16 cellular contexts compared by ENCODE assay signal in the genomic region with DNA sequence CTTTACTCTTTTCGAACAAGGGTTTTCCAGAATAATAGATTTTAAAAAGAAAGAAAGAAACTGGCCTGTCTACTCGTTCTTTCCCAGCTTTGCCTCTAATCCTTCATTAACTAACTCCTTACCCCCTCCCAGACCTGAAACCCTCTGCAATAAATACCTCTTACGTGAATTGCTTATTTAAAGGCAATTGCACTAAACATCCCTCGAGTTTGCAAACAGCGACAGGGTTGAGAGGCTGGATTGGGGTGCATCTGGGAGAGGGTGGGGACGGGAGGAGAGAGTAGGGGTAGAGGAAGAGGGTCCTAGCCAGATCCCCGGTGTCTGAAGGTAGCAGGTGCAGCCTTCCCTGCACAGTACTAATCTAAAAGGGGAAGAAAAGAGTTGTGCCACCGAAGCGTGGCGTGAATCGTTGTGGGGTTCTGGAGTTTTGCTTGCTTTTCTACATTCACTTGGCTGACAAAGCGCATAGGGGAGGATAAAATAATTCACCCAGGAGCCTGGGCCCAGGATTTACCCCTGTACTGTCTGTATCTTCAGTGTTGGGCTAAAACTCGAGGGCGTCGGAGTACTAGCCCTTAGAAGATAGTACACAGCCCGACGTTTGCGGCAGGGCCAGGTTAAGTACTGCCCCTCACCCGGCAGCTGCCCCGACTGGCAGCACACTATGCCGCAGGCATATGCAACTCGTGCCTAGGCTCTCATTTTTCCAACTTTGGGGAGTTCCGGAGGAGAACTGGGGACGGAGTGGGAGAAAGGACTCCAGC. TPM values are rescaled to one million over a fixed set of nuclear protein-coding genes. Genes with fewer than 3 reads are reported as not detected.
A peak's percentile ranks its signal among the peaks of the same experiment; 100 is the strongest.
DNase-seq lines count a peak whose midpoint lies in the region; ATAC-seq and TF ChIP-seq lines count a peak whose summit lies in the region.
"Had no signal": no experiment of that assay in that cellular context is flagged by ENCODE, and none has a peak within 500 bp of the region (broad histone marks: within the 10 kb centered on the region; RNA-seq: fewer than 3 reads in every experiment).

No MANE protein-coding gene starts in this region.

- no peaks in the 10 kb centered on the region for H4K20me1 ChIP-seq in hepatocyte (ENCODE audit: insufficient read depth, poor library complexity, severe bottlenecking)

- peak overlapping the region; percentile 80 for H3K4me2 ChIP-seq in hepatocyte

- WGBS in hepatocyte (ENCODE audit: low lambda C conversion rate, missing lambda C conversion rate) = 20% methylated on average over 24 of the region's 24 CpGs
- WGBS in spleen, 5 donors = 8 to 14% (median 10%) methylated on average over 23 to 24 of the region's 24 CpGs

- no peaks in the 10 kb centered on the region for H3K27me3 ChIP-seq in WERI-Rb-1 (ENCODE audit: insufficient read depth, low read depth, severe bottlenecking)
- H3K27me3 ChIP-seq in hepatocyte = peaks cover 99% of the 10 kb centered on the region
- H3K27me3 ChIP-seq in spleen (replicated peaks in 1 of 7) = peaks cover 20 to 100% (median 95%) of the 10 kb centered on the region in 7 donors

- no peak for TF ChIP-seq POLR2A in spleen (IDR thresholded peaks at IDR 0.05)

- ATAC-seq in activated CD8-positive, alpha-beta T cell treated with anti-CD3 and anti-CD28 coated beads for 36 hours = no peak
- no peak for ATAC-seq in activated CD8-positive, alpha-beta T cell treated with anti-CD3 and anti-CD28 coated beads, Interleukin-2, amount 10 ng/mL, durations not matched to agents 7 days and 5 days
- no peak for ATAC-seq in HG02938 (IDR thresholded peaks at IDR 0.05; ENCODE audit: unreplicated experiment)
- ATAC-seq: left lung had no signal

- H3K9me3 ChIP-seq in WERI-Rb-1 (ENCODE audit: severe bottlenecking) (no peaks in the 10 kb centered on the region), hepatocyte (ENCODE audit: low read depth) (no peaks in the 10 kb centered on the region), spleen (peaks cover 0 to 12% (median 0%) of the 10 kb centered on the region in 8 donors)
- H3K9me3 ChIP-seq: left lung, thyroid gland had no signal

- H3K79me2 ChIP-seq in hepatocyte = no peaks in the 10 kb centered on the region

- H3K27ac Mint-ChIP-seq in activated CD8-positive, alpha-beta T cell treated with anti-CD3 and anti-CD28 coated beads for 36 hours = no peak overlapping the region
- H3K27ac Mint-ChIP-seq in activated CD8-positive, alpha-beta T cell treated with anti-CD3 and anti-CD28 coated beads, Interleukin-2, amount 10 ng/mL, durations not matched to agents 7 days and 5 days = no peak overlapping the region

- H3K36me3 Mint-ChIP-seq in activated CD8-positive, alpha-beta T cell treated with anti-CD3 and anti-CD28 coated beads for 36 hours (ENCODE audit: low read depth) = no peaks in the 10 kb centered on the region
- peaks cover 5% of the 10 kb centered on the region for H3K36me3 Mint-ChIP-seq in activated CD8-positive, alpha-beta T cell treated with anti-CD3 and anti-CD28 coated beads, Interleukin-2, amount 10 ng/mL, durations not matched to agents 7 days and 5 days (ENCODE audit: low read depth)

- H3K9me3 Mint-ChIP-seq in activated CD8-positive, alpha-beta T cell treated with anti-CD3 and anti-CD28 coated beads for 36 hours = peaks cover 5% of the 10 kb centered on the region
- peaks cover 8% of the 10 kb centered on the region for H3K9me3 Mint-ChIP-seq in activated CD8-positive, alpha-beta T cell treated with anti-CD3 and anti-CD28 coated beads, Interleukin-2, amount 10 ng/mL, durations not matched to agents 7 days and 5 days (ENCODE audit: insufficient read depth)

- POLR2A ChIA-PET in activated CD8-positive, alpha-beta T cell treated with anti-CD3 and anti-CD28 coated beads for 36 hours (lab: Charles Lee) = no interaction called here
- POLR2A ChIA-PET in activated CD8-positive, alpha-beta T cell treated with anti-CD3 and anti-CD28 coated beads, Interleukin-2, amount 10 ng/mL, durations not matched to agents 7 days and 5 days (lab: Charles Lee) = no interaction called here

- no peak for DNase-seq in activated CD8-positive, alpha-beta T cell treated with anti-CD3 and anti-CD28 coated beads for 36 hours
- DNase-seq in activated CD8-positive, alpha-beta T cell treated with anti-CD3 and anti-CD28 coated beads, Interleukin-2, amount 10 ng/mL, durations not matched to agents 7 days and 5 days = no peak
- DNase-seq in WERI-Rb-1 = peak; percentile 52
- no peak for DNase-seq in hepatocyte (ENCODE audit: low spot score)
- DNase-seq in spleen = peak; percentile 47
- DNase-seq in stimulated activated CD8-positive, alpha-beta memory T cell treated with anti-CD3 and anti-CD28 coated beads, Interleukin-4, amount 100 ng/mL, for 48 hours = no peak
- DNase-seq in stimulated activated CD4-positive, alpha-beta T cell treated with anti-CD3 and anti-CD28 coated beads, Interleukin-15, amount 100 ng/mL, for 24 hours = no peak
- DNase-seq: dermis blood vessel endothelial cell, hypothalamus, Kasumi-1, left lung, NCI-H1417, thyroid gland had no signal

- TF ChIP-seq CTCF in activated CD8-positive, alpha-beta T cell treated with anti-CD3 and anti-CD28 coated beads for 36 hours (IDR thresholded peaks at IDR 0.05) = no peak
- no peak for TF ChIP-seq CTCF in WERI-Rb-1 (IDR thresholded peaks at IDR 0.05; ENCODE audit: low read depth, low read length)
- TF ChIP-seq CTCF in hepatocyte (IDR thresholded peaks at IDR 0.05; ENCODE audit: poor library complexity) = no peak
- TF ChIP-seq CTCF in spleen (IDR thresholded peaks at IDR 0.05 in 8 of 11, conservative IDR thresholded peaks at IDR 0.05 in 3 of 11) = no peak

- H3K4me1 ChIP-seq in hepatocyte (ENCODE audit: insufficient read depth) = peaks cover 17% of the 10 kb centered on the region
- peaks cover 16 to 65% (median 46%) of the 10 kb centered on the region in 6 donors for H3K4me1 ChIP-seq in spleen

- peaks cover 82% of the 10 kb centered on the region for H3K27me3 Mint-ChIP-seq in activated CD8-positive, alpha-beta T cell treated with anti-CD3 and anti-CD28 coated beads for 36 hours
- peaks cover 85% of the 10 kb centered on the region for H3K27me3 Mint-ChIP-seq in activated CD8-positive, alpha-beta T cell treated with anti-CD3 and anti-CD28 coated beads, Interleukin-2, amount 10 ng/mL, durations not matched to agents 7 days and 5 days (ENCODE audit: low read depth)

- peak overlapping the region; percentile 99 for H3K27ac ChIP-seq in WERI-Rb-1
- no peak overlapping the region for H3K27ac ChIP-seq in hepatocyte
- no peak overlapping the region for H3K27ac ChIP-seq in spleen
- H3K27ac ChIP-seq: left lung, thyroid gland had no signal

- peaks cover 34% of the 10 kb centered on the region for H3K36me3 ChIP-seq in WERI-Rb-1
- H3K36me3 ChIP-seq in hepatocyte (replicated peaks; ENCODE audit: insufficient read depth, low read depth) = no peaks in the 10 kb centered on the region
- no peaks in the 10 kb centered on the region for H3K36me3 ChIP-seq in spleen
- H3K36me3 ChIP-seq: left lung, thyroid gland had no signal

- H3K4me3 ChIP-seq in WERI-Rb-1 (ENCODE audit: low read depth, low read length) = peak overlapping the region; percentile 91
- no peak overlapping the region for H3K4me3 ChIP-seq in hepatocyte
- peak overlapping the region in 2 of 8 donors; percentile 7 to 60 for H3K4me3 ChIP-seq in spleen
- H3K4me3 ChIP-seq: left lung, thyroid gland had no signal

- H3K9me2 ChIP-seq in hepatocyte (replicated peaks; ENCODE audit: insufficient read depth) = no peaks in the 10 kb centered on the region

- H3K4me3 Mint-ChIP-seq in activated CD8-positive, alpha-beta T cell treated with anti-CD3 and anti-CD28 coated beads for 36 hours = peak overlapping the region; percentile 57
- no peak overlapping the region for H3K4me3 Mint-ChIP-seq in activated CD8-positive, alpha-beta T cell treated with anti-CD3 and anti-CD28 coated beads, Interleukin-2, amount 10 ng/mL, durations not matched to agents 7 days and 5 days

- H3K4me1 Mint-ChIP-seq in activated CD8-positive, alpha-beta T cell treated with anti-CD3 and anti-CD28 coated beads for 36 hours (ENCODE audit: low read depth) = peaks cover 39% of the 10 kb centered on the region
- H3K4me1 Mint-ChIP-seq in activated CD8-positive, alpha-beta T cell treated with anti-CD3 and anti-CD28 coated beads, Interleukin-2, amount 10 ng/mL, durations not matched to agents 7 days and 5 days (ENCODE audit: low read depth) = peaks cover 38% of the 10 kb centered on the region

- intact Hi-C loops in activated CD8-positive, alpha-beta T cell treated with anti-CD3 and anti-CD28 coated beads for 36 hours (cut with micrococcal nuclease) = no loop called here
- intact Hi-C loops in spleen (cut with DNase I; ENCODE audit: low total_unique reads) = no loop called here

- no peak overlapping the region for H2AFZ ChIP-seq in hepatocyte

- CTCF ChIA-PET in activated CD8-positive, alpha-beta T cell treated with anti-CD3 and anti-CD28 coated beads for 36 hours (lab: Charles Lee) = interaction anchor here (1.4 kb wide), 1 partner anchor 33 kb away, joined by 3 read pairs; no protein-coding TSS in a partner anchor
- CTCF ChIA-PET in activated CD8-positive, alpha-beta T cell treated with anti-CD3 and anti-CD28 coated beads, Interleukin-2, amount 10 ng/mL, durations not matched to agents 7 days and 5 days (lab: Charles Lee) = no interaction called here

RNA-seq across cellular contexts. Expression of gene NEUROD1, which starts 1.9 kb away (rescaled TPM):
- not detected for total RNA-seq in activated CD8-positive, alpha-beta T cell treated with anti-CD3 and anti-CD28 coated beads for 36 hours
- not detected for total RNA-seq in activated CD8-positive, alpha-beta T cell treated with anti-CD3 and anti-CD28 coated beads, Interleukin-2, amount 10 ng/mL, durations not matched to agents 7 days and 5 days
- total RNA-seq in hepatocyte = 0.60 and 1.3 TPM in 2 replicates
- polyA plus RNA-seq in hepatocyte = 0.17 and 0.53 TPM in 2 replicates
- total RNA-seq in spleen = not detected
- under 1 TPM in 1 of 3 donors, not detected in 2; 0.10 TPM for polyA plus RNA-seq in spleen
- total RNA-seq: dermis blood vessel endothelial cell, left lung, SK-MEL-5, thyroid gland had no signal
- polyA plus RNA-seq: AG04450 had no signal

RNA-seq across cellular contexts. Expression of gene CERKL, which starts 25.3 kb away (rescaled TPM):
- total RNA-seq in activated CD8-positive, alpha-beta T cell treated with anti-CD3 and anti-CD28 coated beads for 36 hours = under 1 TPM; 0.11 to 0.20 TPM
- total RNA-seq in activated CD8-positive, alpha-beta T cell treated with anti-CD3 and anti-CD28 coated beads, Interleukin-2, amount 10 ng/mL, durations not matched to agents 7 days and 5 days = not detected
- total RNA-seq in hepatocyte = 1.1 and 2.3 TPM in 2 replicates
- 1.9 and 2.0 TPM in 2 replicates for polyA plus RNA-seq in hepatocyte
- total RNA-seq in spleen = 1 to 10 TPM in 1 of 7 donors, under 1 TPM in 6; 0.27 to 1.4 (median 0.60) TPM
- 1 to 10 TPM; 1.7 to 2.3 (median 1.9) TPM for polyA plus RNA-seq in spleen
- total RNA-seq: dermis blood vessel endothelial cell, thyroid gland had no signal

Comparison
In these comparisons a context has a peak if more than half of its experiments do, and no peak if none do; other contexts are left out.
1. DNase-seq: peak in WERI-Rb-1 (single experiment) and spleen (single experiment); none in activated CD8-positive, alpha-beta T cell treated with anti-CD3 and anti-CD28 coated beads for 36 hours (single experiment), activated CD8-positive, alpha-beta T cell treated with anti-CD3 and anti-CD28 coated beads, Interleukin-2, amount 10 ng/mL, durations not matched to agents 7 days and 5 days (single experiment), hepatocyte (single experiment), stimulated activated CD8-positive, alpha-beta memory T cell treated with anti-CD3 and anti-CD28 coated beads, Interleukin-4, amount 100 ng/mL, for 48 hours (single experiment) and stimulated activated CD4-positive, alpha-beta T cell treated with anti-CD3 and anti-CD28 coated beads, Interleukin-15, amount 100 ng/mL, for 24 hours (single experiment).